8 cellular contexts compared by ENCODE assay signal in the genomic region with DNA sequence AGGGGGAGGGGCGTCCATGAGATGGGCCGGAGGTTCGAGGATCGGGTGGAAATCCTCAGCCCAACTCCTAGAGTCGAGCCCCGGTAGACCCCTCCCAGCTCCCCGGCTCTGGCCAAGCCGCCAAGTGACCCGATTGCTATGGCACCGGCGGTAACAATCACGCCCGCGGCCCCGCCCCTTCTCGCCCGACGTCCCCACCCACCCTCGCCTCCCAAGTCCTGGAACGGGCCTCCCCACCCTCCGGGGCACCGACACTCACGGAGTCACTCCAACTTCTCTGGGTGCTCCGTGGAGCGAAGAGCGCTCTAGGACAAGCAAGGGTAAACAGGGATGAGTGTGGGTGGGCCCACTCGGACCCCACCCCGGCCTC. TPM values are rescaled to one million over a fixed set of nuclear protein-coding genes. Genes with fewer than 3 reads are reported as not detected.
DNase-seq lines count a peak whose midpoint lies in the region; ATAC-seq and TF ChIP-seq lines count a peak whose summit lies in the region.

A gene (plus strand): TSS at position 204 of the 370 bp plus-strand sequence. CDS start 5,050 bp downstream, outside the sequence.

- peak within 1 kb of the TSS; percentile 44 for H3K27ac ChIP-seq in epithelial cell of prostate
- H3K27ac ChIP-seq in stomach: peak within 1 kb of the TSS; percentile 55 to 89 (median 84)

- peak; percentile 80 for DNase-seq in DMS53 (lab: John Stamatoyannopoulos, UW)
- DNase-seq in LNCaP clone FGC (ENCODE audit: low read depth): no peak
- DNase-seq in activated CD8-positive, alpha-beta memory T cell treated with anti-CD3 and anti-CD28 coated beads for 24 hours: peak; percentile 67
- DNase-seq in epithelial cell of prostate (ENCODE audit: low read depth, low spot score): no peak
- DNase-seq in mucosa of descending colon: peak; percentile 75 to 79 (median 76)
- DNase-seq in stomach: peak; percentile 62

- TF ChIP-seq CTCF in LNCaP clone FGC (IDR thresholded peaks at IDR 0.05; ENCODE audit: control insufficient read depth, extremely low read depth, insufficient read depth) (no peak), mucosa of descending colon (IDR thresholded peaks at IDR 0.05) (no peak), stomach (IDR thresholded peaks at IDR 0.05) (no peak)

- intact Hi-C loops in mucosa of descending colon (cut with DNase I, micrococcal nuclease) (no loop called here), stomach (cut with DNase I; ENCODE audit: low total_unique reads) (no loop called here)

- no peaks in the 10 kb centered on the region for H3K36me3 ChIP-seq in mucosa of descending colon (ENCODE audit: low read depth)
- peaks cover 0 to under 1% (median 0%) of the 10 kb centered on the region in 4 donors for H3K36me3 ChIP-seq in stomach

- H3K4me3 ChIP-seq in LNCaP clone FGC (ENCODE audit: low read depth, low read length) (peak within 1 kb of the TSS; percentile 71), mucosa of descending colon (peak within 1 kb of the TSS; percentile 77), stomach (peak within 1 kb of the TSS; percentile 74 to 98 (median 86))

- no peak for TF ChIP-seq EP300 in stomach (IDR thresholded peaks at IDR 0.05)

- H3K9me3 ChIP-seq in mucosa of descending colon (no peaks in the 10 kb centered on the region), stomach (no peaks in the 10 kb centered on the region)

- WGBS in stomach, 5 donors: 1 to 7% (median 2%) methylated on average over 25 to 28 of the region's 28 CpGs

- no peaks in the 10 kb centered on the region for H3K27me3 ChIP-seq in stomach

- H3K4me1 ChIP-seq in mucosa of descending colon (ENCODE audit: low read depth) (peaks cover 5% of the 10 kb centered on the region), stomach (peaks cover 6 to 27% (median 22%) of the 10 kb centered on the region in 4 donors)

- ATAC-seq in mucosa of descending colon: peak; percentile 88
- ATAC-seq in HG02870 (IDR thresholded peaks at IDR 0.05; ENCODE audit: unreplicated experiment): no peak
- no peak for ATAC-seq in HG03460 (IDR thresholded peaks at IDR 0.05; ENCODE audit: unreplicated experiment)

- no peak for TF ChIP-seq POLR2A in stomach (IDR thresholded peaks at IDR 0.05)

RNA-seq across cellular contexts. Expression of the gene that starts here (rescaled TPM):
- total RNA-seq in mucosa of descending colon (1 to 10 TPM; 1.6 to 6.9 (median 2.5) TPM), stomach (1 to 10 TPM in 1 of 5 donors, under 1 TPM in 2, not detected in 2; 0.29 to 2.2 (median 0.55) TPM)
- polyA plus RNA-seq in stomach: 1 to 10 TPM; 1.8 to 4.8 (median 3.4) TPM

Comparison
In these comparisons a context has a peak if more than half of its experiments do, and no peak if none do; other contexts are left out.
1. DNase-seq: peak in DMS53 (single experiment), activated CD8-positive, alpha-beta memory T cell treated with anti-CD3 and anti-CD28 coated beads for 24 hours (single experiment), mucosa of descending colon (3 of 3) and stomach (single experiment); none in LNCaP clone FGC (single experiment) and epithelial cell of prostate (single experiment).
2. Peak in every context shown above with its lines, with median percentiles within 50 percentile points of each other: H3K4me3 ChIP-seq.